In genomic region chr1:22907528-22907927, GRCh38 we compare ENCODE assay signal across 10 cellular contexts.
"Had no signal": no experiment of that assay in that cellular context is flagged by ENCODE, and none has a peak within 500 bp of the region (broad histone marks: within the 10 kb centered on the region; RNA-seq: fewer than 3 reads in every experiment).

No MANE protein-coding gene starts in this region.

- H3K4me3 Mint-ChIP-seq: HFFc6, IgD-negative memory B cell had no signal

- H3K4me1 Mint-ChIP-seq: IgD-negative memory B cell had no signal

- H3K9ac ChIP-seq: GM23248 had no signal

- DNase-seq: GM23248, GOT3, H7, HFFc6, KBM-7 had no signal

- H3K36me3 ChIP-seq: HAP-1 had no signal

- H3K4me1 ChIP-seq: HAP-1 had no signal

- H3K9me3 ChIP-seq: HAP-1 had no signal

- H3K27ac ChIP-seq: GM23248, HL-60 had no signal

- H3K4me3 ChIP-seq: GM23248, HAP-1 had no signal

- H3K36me3 Mint-ChIP-seq: IgD-negative memory B cell had no signal

- H2AFZ ChIP-seq: GM23248 had no signal

- H3K9me3 Mint-ChIP-seq: HFFc6, IgD-negative memory B cell had no signal

- ATAC-seq: HCT116, HepG2 had no signal

- H3K27ac Mint-ChIP-seq: HFFc6 had no signal
